Comparison of ENCODE assay signal across 15 cellular contexts in genomic region chr17:39635614-39636176, GRCh38. TPM values are rescaled to one million over a fixed set of nuclear protein-coding genes. Genes with fewer than 3 reads are reported as not detected.
DNase-seq lines count a peak whose midpoint lies in the region; ATAC-seq lines count a peak whose summit lies in the region.
"Had no signal": no experiment of that assay in that cellular context is flagged by ENCODE, and none has a peak within 500 bp of the region (broad histone marks: within the 10 kb centered on the region; RNA-seq: fewer than 3 reads in every experiment).

No MANE protein-coding gene starts in this region.

- no peak for ATAC-seq in GM19397 (IDR thresholded peaks at IDR 0.05; ENCODE audit: unreplicated experiment)
- no peak for ATAC-seq in HG03521 (IDR thresholded peaks at IDR 0.05; ENCODE audit: unreplicated experiment)
- no peak for ATAC-seq in GM18502 (IDR thresholded peaks at IDR 0.05; ENCODE audit: poor library complexity, unreplicated experiment)
- ATAC-seq: GM12878 had no signal

- no peak overlapping the region for H2BK120ac ChIP-seq in neuronal stem cell (ENCODE audit: low read depth, low read length)

- H3K27me3 Mint-ChIP-seq in CD4-positive, alpha-beta memory T cell = peaks cover 3 to 9% of the 10 kb centered on the region in 2 donors
- peaks cover 2% of the 10 kb centered on the region for H3K27me3 Mint-ChIP-seq in IgD-negative memory B cell

- H3K23ac ChIP-seq in neuronal stem cell (ENCODE audit: low read depth, low read length, poor library complexity) = no peak overlapping the region

- H3K27ac Mint-ChIP-seq in CD4-positive, alpha-beta memory T cell = peak overlapping the region; percentile 29 to 98 (median 95)
- H3K27ac Mint-ChIP-seq in IgD-negative memory B cell = peak overlapping the region in 2 of 3 donors; percentile 51 to 88

- H3K4me3 ChIP-seq in CD4-positive, alpha-beta memory T cell (ENCODE audit: low read length in 2 of 2) = no peak overlapping the region
- H3K4me3 ChIP-seq in adipocyte (ENCODE audit: low read length) = no peak overlapping the region
- H3K4me3 ChIP-seq in neuronal stem cell (ENCODE audit: low read length in 2 of 2) = no peak overlapping the region
- H3K4me3 ChIP-seq: lung had no signal

- no CpG with 5 or more reads among the region's 8 CpGs for WGBS in neuronal stem cell (ENCODE audit: extremely low coverage in 2 of 2, insufficient read length in 2 of 2, insufficient replicate concordance in 1 of 2), 2 donors

- H2AFZ ChIP-seq in neuronal stem cell (ENCODE audit: low read length) = peak overlapping the region; percentile 1

- H3K4me2 ChIP-seq in neuronal stem cell (ENCODE audit: insufficient read depth, low read length, poor library complexity, severe bottlenecking) = no peak overlapping the region

- no peak overlapping the region for H2BK5ac ChIP-seq in neuronal stem cell (ENCODE audit: low read length)

- H3K4ac ChIP-seq in neuronal stem cell (ENCODE audit: low read length) = no peak overlapping the region

- intact Hi-C loops in CD4-positive, alpha-beta memory T cell (cut with micrococcal nuclease) = loop anchor here (5.0 kb wide), 3 partner anchors 52 to 347 kb away; partner anchors contain the start of genes IKZF3, PGAP3 and PSMD3

- H3K79me1 ChIP-seq in neuronal stem cell (ENCODE audit: low read depth, low read length) = peaks cover 6% of the 10 kb centered on the region

- peak overlapping the region in 7 of 8 donors; percentile 20 to 96 (median 47) for H3K4me3 Mint-ChIP-seq in CD4-positive, alpha-beta memory T cell
- H3K4me3 Mint-ChIP-seq in IgD-negative memory B cell = peak overlapping the region in 3 of 4 donors; percentile 70 to 97 (median 90)

- no peaks in the 10 kb centered on the region for H3K9me3 Mint-ChIP-seq in CD4-positive, alpha-beta memory T cell
- no peaks in the 10 kb centered on the region for H3K9me3 Mint-ChIP-seq in IgD-negative memory B cell
- H3K9me3 Mint-ChIP-seq: HFFc6 had no signal

- peaks cover 29 to 47% (median 41%) of the 10 kb centered on the region in 4 donors for H3K4me1 Mint-ChIP-seq in CD4-positive, alpha-beta memory T cell
- H3K4me1 Mint-ChIP-seq in IgD-negative memory B cell = peaks cover 31 to 35% (median 32%) of the 10 kb centered on the region in 3 donors

- no peak overlapping the region for H4K91ac ChIP-seq in neuronal stem cell (ENCODE audit: low read depth, low read length, poor library complexity)

- DNase-seq in CD4-positive, alpha-beta memory T cell = peak in 1 of 5 donors; percentile 34
- DNase-seq in adipocyte (ENCODE audit: low read depth) (no peak), neuronal stem cell (ENCODE audit: low spot score) (no peak)
- DNase-seq: aorta, HFFc6, MM.1S, NCI-H446, SHP77 treated with DMSO at 0.1 percent for 48 hours had no signal

- no peaks in the 10 kb centered on the region for H3K27me3 ChIP-seq in CD4-positive, alpha-beta memory T cell (ENCODE audit: insufficient read depth, low read length)
- H3K27me3 ChIP-seq in adipocyte (replicated peaks; ENCODE audit: control insufficient read depth, insufficient read depth, low read length) (peaks cover 11% of the 10 kb centered on the region), neuronal stem cell (ENCODE audit: control insufficient read depth in 3 of 3, insufficient read depth in 3 of 3, low read depth in 1 of 3, low read length in 3 of 3) (peaks cover 0 to 13% (median 0%) of the 10 kb centered on the region in 3 experiments)

- H3K9ac ChIP-seq in adipocyte (ENCODE audit: low read length) (peak overlapping the region; percentile 96), neuronal stem cell (ENCODE audit: low read depth, low read length, poor library complexity) (no peak overlapping the region)

- no peak overlapping the region for H3K14ac ChIP-seq in neuronal stem cell (ENCODE audit: low read length)

- CTCF ChIA-PET in CD4-positive, alpha-beta memory T cell (lab: Charles Lee; ENCODE audit: partially characterized antibody) = interaction anchor here (1.1 to 6.9 kb wide), 10 partner anchors 8 to 96 kb away, joined by 3 to 114 read pairs (median 8); partner anchors contain the start of genes MIEN1, PGAP3 and PPP1R1B

- peak overlapping the region; percentile 97 for H3K27ac ChIP-seq in CD4-positive, alpha-beta memory T cell (ENCODE audit: low read depth, low read length)
- H3K27ac ChIP-seq in neuronal stem cell (replicated peaks; ENCODE audit: low read length) = no peak overlapping the region

- POLR2A ChIA-PET in CD4-positive, alpha-beta memory T cell (lab: Charles Lee; ENCODE audit: partially characterized antibody) = interaction anchor here (1.3 to 1.6 kb wide), 4 partner anchors 12 to 129 kb away, joined by 3 to 6 read pairs (median 4); partner anchors contain the start of gene MIEN1

- no peak overlapping the region for H4K8ac ChIP-seq in neuronal stem cell (ENCODE audit: low read depth, low read length)

- H3K36me3 Mint-ChIP-seq in CD4-positive, alpha-beta memory T cell = peaks cover 0 to 7% of the 10 kb centered on the region in 2 donors
- peaks cover 2% of the 10 kb centered on the region for H3K36me3 Mint-ChIP-seq in IgD-negative memory B cell

- H2BK12ac ChIP-seq in neuronal stem cell (ENCODE audit: low read length) = no peak overlapping the region

- no peaks in the 10 kb centered on the region for H3K9me3 ChIP-seq in CD4-positive, alpha-beta memory T cell (ENCODE audit: control insufficient read depth in 1 of 2, low read length in 2 of 2)
- H3K9me3 ChIP-seq in adipocyte (ENCODE audit: control insufficient read depth, low read length) (no peaks in the 10 kb centered on the region), neuronal stem cell (replicated peaks in 1 of 2; ENCODE audit: control insufficient read depth in 2 of 2, insufficient read depth in 1 of 2, low read depth in 1 of 2, low read length in 2 of 2) (no peaks in the 10 kb centered on the region)

- H3K36me3 ChIP-seq in CD4-positive, alpha-beta memory T cell (ENCODE audit: insufficient read depth, low read length) = no peaks in the 10 kb centered on the region
- H3K36me3 ChIP-seq in adipocyte (ENCODE audit: control insufficient read depth, insufficient read depth, low read length, severe bottlenecking) (no peaks in the 10 kb centered on the region), neuronal stem cell (replicated peaks in 1 of 2; ENCODE audit: control insufficient read depth in 2 of 2, insufficient read depth in 2 of 2, low read length in 2 of 2) (no peaks in the 10 kb centered on the region)

- no peak overlapping the region for H3K18ac ChIP-seq in neuronal stem cell (ENCODE audit: low read length)

- no peak overlapping the region for H2AK5ac ChIP-seq in neuronal stem cell (ENCODE audit: low read depth, low read length)

- peaks cover 47% of the 10 kb centered on the region for H3K4me1 ChIP-seq in CD4-positive, alpha-beta memory T cell (ENCODE audit: insufficient read depth, low read length)
- peaks cover 55% of the 10 kb centered on the region for H3K4me1 ChIP-seq in adipocyte (ENCODE audit: control insufficient read depth, insufficient read depth, low read length)
- peaks cover 10 to 27% of the 10 kb centered on the region in 2 donors for H3K4me1 ChIP-seq in neuronal stem cell (ENCODE audit: control insufficient read depth in 2 of 2, insufficient read depth in 1 of 2, low read depth in 1 of 2, low read length in 2 of 2)

- peak overlapping the region; percentile 8 for H2BK15ac ChIP-seq in neuronal stem cell (ENCODE audit: low read length)

RNA-seq across cellular contexts. Expression of gene STARD3, which starts 1.2 kb away (rescaled TPM):
- total RNA-seq in CD4-positive, alpha-beta memory T cell = 100 to 1,000 TPM; 105 to 110 TPM
- polyA plus RNA-seq in CD4-positive, alpha-beta memory T cell = 10 to 100 TPM; 42.2 to 43.2 TPM
- polyA plus RNA-seq in IgD-negative memory B cell = 35.7 TPM
- polyA plus RNA-seq in neuronal stem cell (2013, experiment 1 of 2) = 65.0 TPM
- 70.1 TPM for polyA plus RNA-seq in neuronal stem cell (2013, experiment 2 of 2)

RNA-seq across cellular contexts. Expression of gene PPP1R1B, which starts 8.9 kb away (rescaled TPM):
- total RNA-seq in CD4-positive, alpha-beta memory T cell = not detected
- not detected for polyA plus RNA-seq in CD4-positive, alpha-beta memory T cell
- not detected for polyA plus RNA-seq in IgD-negative memory B cell
- 0.39 TPM for polyA plus RNA-seq in neuronal stem cell (2013, experiment 1 of 2)
- 0.21 TPM for polyA plus RNA-seq in neuronal stem cell (2013, experiment 2 of 2)
- total RNA-seq: endothelial cell of umbilical vein, GM12878, HFFc6 had no signal
- polyA plus RNA-seq: endothelial cell of umbilical vein had no signal

RNA-seq across cellular contexts. Expression of gene NEUROD2, which starts 28.0 kb away (rescaled TPM):
- total RNA-seq in CD4-positive, alpha-beta memory T cell = not detected
- under 1 TPM in 1 of 2 donors, not detected in 1; 0.06 TPM for polyA plus RNA-seq in CD4-positive, alpha-beta memory T cell
- not detected for polyA plus RNA-seq in IgD-negative memory B cell
- polyA plus RNA-seq in neuronal stem cell (2013, experiment 1 of 2) = not detected
- polyA plus RNA-seq in neuronal stem cell (2013, experiment 2 of 2) = not detected
- total RNA-seq: aorta, endothelial cell of umbilical vein, GM12878, HFFc6, lung had no signal
- polyA plus RNA-seq: aorta, endothelial cell of umbilical vein, GM12878 had no signal

RNA-seq across cellular contexts. Expression of gene TCAP, which starts 29.5 kb away (rescaled TPM):
- 1 to 10 TPM; 5.9 to 6.3 TPM for total RNA-seq in CD4-positive, alpha-beta memory T cell
- polyA plus RNA-seq in CD4-positive, alpha-beta memory T cell = under 1 TPM in 1 of 2 donors, not detected in 1; 0.14 TPM
- polyA plus RNA-seq in IgD-negative memory B cell = not detected
- polyA plus RNA-seq in neuronal stem cell (2013, experiment 1 of 2) = 0.88 TPM
- 0.87 TPM for polyA plus RNA-seq in neuronal stem cell (2013, experiment 2 of 2)

RNA-seq across cellular contexts. Expression of gene PNMT, which starts 32.6 kb away (rescaled TPM):
- total RNA-seq in CD4-positive, alpha-beta memory T cell = under 1 TPM in 1 of 2 experiments, not detected in 1; 0.55 TPM
- polyA plus RNA-seq in CD4-positive, alpha-beta memory T cell = not detected
- not detected for polyA plus RNA-seq in IgD-negative memory B cell
- polyA plus RNA-seq in neuronal stem cell (2013, experiment 1 of 2) = 0.95 TPM
- 1.0 TPM for polyA plus RNA-seq in neuronal stem cell (2013, experiment 2 of 2)
- total RNA-seq: endothelial cell of umbilical vein, GM12878 had no signal
- polyA plus RNA-seq: GM12878 had no signal
